In the genomic region with DNA sequence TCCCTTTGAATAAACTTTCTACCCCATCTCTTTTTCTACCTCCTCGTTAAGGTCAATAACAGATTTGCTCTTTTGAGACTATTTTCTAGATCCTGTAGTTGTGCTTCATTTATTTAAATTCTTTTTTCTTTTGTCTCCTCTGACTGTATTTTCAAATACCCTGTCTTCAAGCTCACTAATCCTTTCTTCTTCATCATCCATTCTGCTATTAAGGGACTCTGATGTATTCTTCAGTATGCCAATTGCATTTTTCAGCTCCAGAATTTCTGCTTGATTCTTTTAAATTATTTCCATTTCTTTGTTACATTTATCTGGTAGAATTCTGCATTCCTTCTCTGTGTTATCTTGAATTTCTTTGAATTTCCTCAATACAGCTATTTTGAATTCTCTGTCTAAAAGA, we compare ENCODE assay signal across 1 cellular context.
TF ChIP-seq lines count a peak whose summit lies in the region.

No MANE protein-coding gene starts in this region.

TF ChIP-seq in SK-N-SH treated with all-trans-retinoic acid at 6 μM for 48 hours, 23 proteins besides CTCF, POLR2A, EP300 and RAD21 (continued from another document):
- no peak for TF ChIP-seq PPARA (CRISPR knock-in tag; IDR thresholded peaks at IDR 0.05; ENCODE audit: borderline replicate concordance)
- TF ChIP-seq ZFP30 (CRISPR knock-in tag; IDR thresholded peaks at IDR 0.05): peak; percentile 86
- no peak for TF ChIP-seq CSDC2 (CRISPR knock-in tag; IDR thresholded peaks at IDR 0.05)
- no peak for TF ChIP-seq TCF4 (CRISPR knock-in tag; IDR thresholded peaks at IDR 0.05; ENCODE audit: borderline replicate concordance)
- TF ChIP-seq OSR1 (CRISPR knock-in tag; IDR thresholded peaks at IDR 0.05): no peak
